9 cellular contexts compared by ENCODE assay signal in genomic region chr10:86970887-86971145, GRCh38. TPM values are rescaled to one million over a fixed set of nuclear protein-coding genes. Genes with fewer than 3 reads are reported as not detected.
A peak's percentile ranks its signal among the peaks of the same experiment; 100 is the strongest.
DNase-seq lines count a peak whose midpoint lies in the region; ATAC-seq, FAIRE-seq and TF ChIP-seq lines count a peak whose summit lies in the region.
"Had no signal": no experiment of that assay in that cellular context is flagged by ENCODE, and none has a peak within 500 bp of the region (broad histone marks: within the 10 kb centered on the region; RNA-seq: fewer than 3 reads in every experiment).

No MANE protein-coding gene starts in this region.

- peak overlapping the region; percentile 48 for H3K18ac ChIP-seq in H1 (ENCODE audit: extremely low read depth, low read length)

- H3K4me3 ChIP-seq in MG63 (peak overlapping the region; percentile 83), H1 (ENCODE audit: extremely low read depth in 1 of 4, insufficient read depth in 2 of 4, low read depth in 3 of 4, low read length in 4 of 4) (peak overlapping the region; percentile 34 to 68 (median 46)), Karpas-422 (ENCODE audit: low read length) (no peak overlapping the region)
- peak overlapping the region; percentile 78 for H3K4me3 ChIP-seq in naive thymus-derived CD4-positive, alpha-beta T cell (ENCODE audit: low read length)

- H3K27me3 ChIP-seq in MG63 (no peaks in the 10 kb centered on the region), H1 (replicated peaks in 1 of 4; ENCODE audit: control insufficient read depth in 3 of 4, extremely low read depth in 1 of 4, insufficient read depth in 3 of 4, low read length in 3 of 4) (peaks cover 1 to 20% (median 16%) of the 10 kb centered on the region in 4 experiments), Karpas-422 (ENCODE audit: low read length) (no peaks in the 10 kb centered on the region)
- H3K27me3 ChIP-seq in naive thymus-derived CD4-positive, alpha-beta T cell (ENCODE audit: control insufficient read depth in 2 of 2, insufficient read depth in 2 of 2, low read length in 2 of 2): no peaks in the 10 kb centered on the region

- H3K23ac ChIP-seq in H1 (ENCODE audit: insufficient read length): no peak overlapping the region

- H3K4me2 ChIP-seq in H1 (ENCODE audit: insufficient read depth in 1 of 2, low read depth in 2 of 2, low read length in 2 of 2): peak overlapping the region; percentile 68 to 75
- H3K4me2 ChIP-seq in Karpas-422 (ENCODE audit: low read depth, low read length, poor library complexity, severe bottlenecking): no peak overlapping the region

- no peak for TF ChIP-seq RAD21 in H1 (IDR thresholded peaks at IDR 0.05 in 1 of 2, conservative IDR thresholded peaks at IDR 0.05 in 1 of 2; ENCODE audit: low read depth in 2 of 2, low read length in 2 of 2)

- H2BK20ac ChIP-seq in H1 (ENCODE audit: low read length): no peak overlapping the region

- H2BK5ac ChIP-seq in H1 (ENCODE audit: low read depth, low read length): no peak overlapping the region

- H3K4ac ChIP-seq in H1 (replicated peaks; ENCODE audit: insufficient read length, low read depth, low read length): no peak overlapping the region

- no peak for FAIRE-seq in H1 (lab: Jason Lieb, UNC)

- no peak for ATAC-seq in naive thymus-derived CD4-positive, alpha-beta T cell
- ATAC-seq in GM18868 (IDR thresholded peaks at IDR 0.05; ENCODE audit: unreplicated experiment): no peak

- H3K14ac ChIP-seq in H1 (ENCODE audit: insufficient read length): no peak overlapping the region

- H3K23me2 ChIP-seq in H1 (ENCODE audit: low read depth, low read length): peaks cover 12% of the 10 kb centered on the region; the same call in 1 of the 2 replicates

- H2AK5ac ChIP-seq in H1 (ENCODE audit: low read depth, low read length): no peak overlapping the region

- peaks cover 0 to 2% (median 0%) of the 10 kb centered on the region in 11 donors for H3K9me3 Mint-ChIP-seq in naive thymus-derived CD4-positive, alpha-beta T cell

- H3K4me1 ChIP-seq in H1 (replicated peaks in 1 of 4; ENCODE audit: control insufficient read depth in 3 of 4, insufficient read depth in 4 of 4, low read length in 3 of 4): peaks cover 4 to 36% (median 29%) of the 10 kb centered on the region in 4 experiments
- peaks cover 12 to 42% of the 10 kb centered on the region in 2 donors for H3K4me1 ChIP-seq in naive thymus-derived CD4-positive, alpha-beta T cell (ENCODE audit: control insufficient read depth in 2 of 2, insufficient read depth in 2 of 2, low read length in 2 of 2)
- no peaks in the 10 kb centered on the region; the same call in none of the 2 replicates for H3K4me1 ChIP-seq in Karpas-422 (ENCODE audit: low read length)

- no peak for TF ChIP-seq EP300 in H1 (IDR thresholded peaks at IDR 0.05; ENCODE audit: borderline replicate concordance in 1 of 2, low read depth in 2 of 2, low read length in 2 of 2)

- H3K4me1 Mint-ChIP-seq in naive thymus-derived CD4-positive, alpha-beta T cell: peaks cover 25 to 53% (median 51%) of the 10 kb centered on the region in 7 donors

- intact Hi-C loops in naive thymus-derived CD4-positive, alpha-beta T cell (cut with micrococcal nuclease): loop anchor here (1.0 to 10.0 kb wide), 8 partner anchors 21 to 450 kb away; partner anchors contain the start of genes BMPR1A (in 1 of the 2), GLUD1 (in 1 of the 2), SHLD2 (in 1 of the 2) and WAPL (in 1 of the 2)

- 0 out of 2 replicates have a peak overlapping the region, but pooled peaks have one; percentile 13 for H2BK12ac ChIP-seq in H1 (ENCODE audit: low read depth, low read length)

- DNase-seq in AG20443 (ENCODE audit: low spot score) (peak; percentile 32), MG63 (no peak), H1 (ENCODE audit: low read depth in 1 of 2, low spot score in 2 of 2) (no peak), medulla oblongata (ENCODE audit: extremely low spot score) (no peak), Karpas-422 (no peak), NCI-H2171 treated with DMSO at 0.1 percent for 48 hours (lab: John Stamatoyannopoulos, UW) (no peak)
- no peak for DNase-seq in naive thymus-derived CD4-positive, alpha-beta T cell

- H3K79me2 ChIP-seq in H1 (ENCODE audit: control insufficient read depth in 1 of 2, insufficient read depth in 2 of 2, low read length in 2 of 2): no peaks in the 10 kb centered on the region
- no peaks in the 10 kb centered on the region for H3K79me2 ChIP-seq in Karpas-422 (ENCODE audit: low read length)

- no peaks in the 10 kb centered on the region for H3K9me2 ChIP-seq in Karpas-422 (replicated peaks; ENCODE audit: insufficient read depth, low read length)

- H3K27me3 Mint-ChIP-seq in naive thymus-derived CD4-positive, alpha-beta T cell: peaks cover 0 to 49% (median 0%) of the 10 kb centered on the region in 5 donors

- peak overlapping the region; percentile 6 for H4K91ac ChIP-seq in H1 (replicated peaks; ENCODE audit: insufficient read length, low read length)

- H3K79me1 ChIP-seq in H1 (ENCODE audit: low read depth, low read length): no peaks in the 10 kb centered on the region

- TF ChIP-seq POLR2A in H1 (IDR thresholded peaks at IDR 0.05; ENCODE audit: control extremely low read depth in 1 of 2, low read depth in 2 of 2, low read length in 2 of 2): no peak

- H4K5ac ChIP-seq in H1 (ENCODE audit: insufficient read length, low read depth, low read length): no peak overlapping the region

- no peaks in the 10 kb centered on the region for H3K36me3 Mint-ChIP-seq in naive thymus-derived CD4-positive, alpha-beta T cell

- POLR2A ChIA-PET in H1 (lab: Charles Lee; ENCODE audit: partially characterized antibody): interaction anchor here (0.8 to 3.2 kb wide), 12 partner anchors 9 to 122 kb away, joined by 3 to 14 read pairs (median 4); partner anchors contain the start of gene SNCG
- POLR2A ChIA-PET in naive thymus-derived CD4-positive, alpha-beta T cell (lab: Charles Lee): interaction anchor here (0.5 to 2.3 kb wide), 7 partner anchors 15 to 565 kb away, joined by 3 to 8 read pairs (median 4); partner anchors contain the start of genes GLUD1 and SHLD2

- peak overlapping the region; percentile 33 for H3K56ac ChIP-seq in H1 (replicated peaks; ENCODE audit: insufficient read length, low read depth, low read length)

- H3K9ac ChIP-seq in H1 (replicated peaks in 1 of 4; ENCODE audit: extremely low read depth in 1 of 4, low read depth in 3 of 4, low read length in 3 of 4) (peak overlapping the region in 2 of 4 experiments; percentile 20 to 33; a peak in 2 of 7 replicates), Karpas-422 (ENCODE audit: low read length) (no peak overlapping the region)

- H3K36me3 ChIP-seq in MG63 (peaks cover 18% of the 10 kb centered on the region), H1 (ENCODE audit: control insufficient read depth in 2 of 4, insufficient read depth in 4 of 4, low read length in 3 of 4) (no peaks in the 10 kb centered on the region), Karpas-422 (ENCODE audit: insufficient read depth, low read length) (no peaks in the 10 kb centered on the region)
- H3K36me3 ChIP-seq in naive thymus-derived CD4-positive, alpha-beta T cell (ENCODE audit: control insufficient read depth in 2 of 3, insufficient read depth in 3 of 3, low read length in 3 of 3): no peaks in the 10 kb centered on the region

- no peak for TF ChIP-seq CTCF in H1 (IDR thresholded peaks at IDR 0.05; ENCODE audit: control extremely low read depth in 1 of 3, insufficient read depth in 1 of 3, low read depth in 1 of 3, low read length in 3 of 3)

- H3K27ac Mint-ChIP-seq in naive thymus-derived CD4-positive, alpha-beta T cell: peak overlapping the region; percentile 77 to 96 (median 90)

- no peaks in the 10 kb centered on the region for H4K20me1 ChIP-seq in H1 (replicated peaks in 1 of 2; ENCODE audit: control insufficient read depth in 1 of 2, insufficient read depth in 2 of 2, low read length in 2 of 2)
- H4K20me1 ChIP-seq in Karpas-422 (ENCODE audit: insufficient read depth, low read depth, low read length): no peaks in the 10 kb centered on the region

- H3K9me3 ChIP-seq in MG63 (no peaks in the 10 kb centered on the region), H1 (ENCODE audit: insufficient read depth in 2 of 2, low read depth in 1 of 2, low read length in 1 of 2) (no peaks in the 10 kb centered on the region), Karpas-422 (ENCODE audit: low read length) (no peaks in the 10 kb centered on the region)
- no peaks in the 10 kb centered on the region for H3K9me3 ChIP-seq in naive thymus-derived CD4-positive, alpha-beta T cell (ENCODE audit: control insufficient read depth in 2 of 3, low read length in 3 of 3)

- H2AFZ ChIP-seq in H1 (ENCODE audit: low read length) (no peak overlapping the region; the same call in 1 of the 2 replicates), Karpas-422 (ENCODE audit: low read length) (no peak overlapping the region)

- WGBS in H1 (ENCODE audit: extremely low coverage in 1 of 2, insufficient coverage in 1 of 2, insufficient read length in 1 of 2, insufficient replicate concordance in 2 of 2, low coverage in 1 of 2, low lambda C conversion rate in 2 of 2, missing lambda C conversion rate in 1 of 2), 2 experiments: 3% methylated on average over 9 of the region's 14 CpGs; no CpG with 5 or more reads in 1 of the 2 experiments

- peak overlapping the region; percentile 73 to 88 (median 82) for H3K4me3 Mint-ChIP-seq in naive thymus-derived CD4-positive, alpha-beta T cell

- CTCF ChIA-PET in H1 (lab: Charles Lee; ENCODE audit: partially characterized antibody): interaction anchor here (0.8 to 22.5 kb wide), 5 partner anchors 10 to 87 kb away, joined by 3 to 975 read pairs (median 7); partner anchors contain the start of genes MMRN2 and SNCG
- CTCF ChIA-PET in naive thymus-derived CD4-positive, alpha-beta T cell (lab: Charles Lee): interaction anchor here (0.6 to 6.3 kb wide), 4 partner anchors 10 to 140 kb away, joined by 4 to 90 read pairs (median 4); partner anchors contain the start of gene SNCG

- peak overlapping the region; percentile 83 for H4K8ac ChIP-seq in H1 (ENCODE audit: extremely low read depth, insufficient read depth, low read length)

- H2BK120ac ChIP-seq in H1 (replicated peaks; ENCODE audit: low read depth, low read length): no peak overlapping the region

- no peak overlapping the region for H3K27ac ChIP-seq in H1 (ENCODE audit: low read depth, low read length)
- peak overlapping the region; percentile 91 for H3K27ac ChIP-seq in naive thymus-derived CD4-positive, alpha-beta T cell (ENCODE audit: low read depth, low read length)
- no peak overlapping the region for H3K27ac ChIP-seq in Karpas-422 (ENCODE audit: low read length)

- no peak overlapping the region for H2BK15ac ChIP-seq in H1 (ENCODE audit: low read length)

RNA-seq across cellular contexts. Expression of gene ADIRF, which starts 2.5 kb away (rescaled TPM):
- total RNA-seq in MG63 (2014; rRNA removed; shearing (Covaris generic); ENCODE audit: low replicate concordance): 165 and 212 TPM in 2 replicates
- total RNA-seq in H1 (2021; fragmentation: NEBNext Ultra II Directional; extraction: Animal tissue kit (Norgen Biotek cat#: 25700)): not detected in 2 replicates
- polyA plus RNA-seq in H1 (2011; rRNA removed): not detected in 2 replicates
- polyA plus RNA-seq in H1 (2011; cell fraction: cytosol; rRNA removed): not detected
- polyA plus RNA-seq in H1 (2011; cell fraction: nucleus; rRNA removed): not detected
- polyA plus RNA-seq in H1 (2012, experiment 1 of 2): not detected in 4 replicates
- polyA plus RNA-seq in H1 (2012, experiment 2 of 2): not detected
- 0.08 TPM for polyA plus RNA-seq in H1 (2013, experiment 1 of 2)
- polyA plus RNA-seq in H1 (2013, experiment 2 of 2): 0.20 TPM
- not detected in 2 replicates for polyA minus RNA-seq in H1 (2011; rRNA and poly(A)+ RNA removed)
- not detected for polyA minus RNA-seq in H1 (2011; cell fraction: cytosol; rRNA and poly(A)+ RNA removed)
- not detected for polyA minus RNA-seq in H1 (2011; cell fraction: nucleus; rRNA and poly(A)+ RNA removed)
- total RNA-seq in naive thymus-derived CD4-positive, alpha-beta T cell: under 1 TPM in 1 of 5 experiments, not detected in 4; 0.56 TPM
- under 1 TPM in 1 of 2 donors, not detected in 1; 0.64 TPM for polyA plus RNA-seq in naive thymus-derived CD4-positive, alpha-beta T cell
- not detected in 2 replicates for total RNA-seq in Karpas-422 (2014; rRNA removed; shearing (Covaris generic); ENCODE audit: low replicate concordance)
- total RNA-seq: SK-MEL-5 had no signal

RNA-seq across cellular contexts. Expression of gene SNCG, which starts 12.4 kb away (rescaled TPM):
- total RNA-seq in MG63 (2014; rRNA removed; shearing (Covaris generic); ENCODE audit: low replicate concordance): 6.2 and 7.6 TPM in 2 replicates
- 4.4 and 4.8 TPM in 2 replicates for total RNA-seq in H1 (2021; fragmentation: NEBNext Ultra II Directional; extraction: Animal tissue kit (Norgen Biotek cat#: 25700))
- polyA plus RNA-seq in H1 (2011; rRNA removed): 12.2 and 14.6 TPM in 2 replicates
- polyA plus RNA-seq in H1 (2011; cell fraction: cytosol; rRNA removed): 22.4 TPM
- polyA plus RNA-seq in H1 (2011; cell fraction: nucleus; rRNA removed): 13.2 TPM
- 6.8 to 14.9 TPM (median 10.7 TPM) in 4 replicates for polyA plus RNA-seq in H1 (2012, experiment 1 of 2)
- polyA plus RNA-seq in H1 (2012, experiment 2 of 2): 8.0 TPM
- 6.2 TPM for polyA plus RNA-seq in H1 (2013, experiment 1 of 2)
- 5.9 TPM for polyA plus RNA-seq in H1 (2013, experiment 2 of 2)
- 0.88 and 3.1 TPM in 2 replicates for polyA minus RNA-seq in H1 (2011; rRNA and poly(A)+ RNA removed)
- polyA minus RNA-seq in H1 (2011; cell fraction: cytosol; rRNA and poly(A)+ RNA removed): 3.0 TPM
- polyA minus RNA-seq in H1 (2011; cell fraction: nucleus; rRNA and poly(A)+ RNA removed): 4.1 TPM
- under 1 TPM in 1 of 5 experiments, not detected in 4; 0.45 TPM for total RNA-seq in naive thymus-derived CD4-positive, alpha-beta T cell
- polyA plus RNA-seq in naive thymus-derived CD4-positive, alpha-beta T cell: not detected
- not detected in 2 replicates for total RNA-seq in Karpas-422 (2014; rRNA removed; shearing (Covaris generic); ENCODE audit: low replicate concordance)
- total RNA-seq: SK-MEL-5 had no signal

RNA-seq across cellular contexts. Expression of gene MMRN2, which starts 13.4 kb away (rescaled TPM):
- total RNA-seq in MG63 (2014; rRNA removed; shearing (Covaris generic); ENCODE audit: low replicate concordance): 0.12 and 1.7 TPM in 2 replicates
- 0.96 and 1.2 TPM in 2 replicates for total RNA-seq in H1 (2021; fragmentation: NEBNext Ultra II Directional; extraction: Animal tissue kit (Norgen Biotek cat#: 25700))
- 1.1 and 1.2 TPM in 2 replicates for polyA plus RNA-seq in H1 (2011; rRNA removed)
- 3.0 TPM for polyA plus RNA-seq in H1 (2011; cell fraction: cytosol; rRNA removed)
- polyA plus RNA-seq in H1 (2011; cell fraction: nucleus; rRNA removed): 2.9 TPM
- 0.52 to 2.5 TPM (median 2.0 TPM) in 4 replicates for polyA plus RNA-seq in H1 (2012, experiment 1 of 2)
- polyA plus RNA-seq in H1 (2012, experiment 2 of 2): 0.93 TPM
- 2.1 TPM for polyA plus RNA-seq in H1 (2013, experiment 1 of 2)
- 1.8 TPM for polyA plus RNA-seq in H1 (2013, experiment 2 of 2)
- 2.3 and 2.7 TPM in 2 replicates for polyA minus RNA-seq in H1 (2011; rRNA and poly(A)+ RNA removed)
- polyA minus RNA-seq in H1 (2011; cell fraction: cytosol; rRNA and poly(A)+ RNA removed): 1.1 TPM
- 1.4 TPM for polyA minus RNA-seq in H1 (2011; cell fraction: nucleus; rRNA and poly(A)+ RNA removed)
- under 1 TPM in 2 of 5 experiments, not detected in 3; 0.50 to 0.86 TPM for total RNA-seq in naive thymus-derived CD4-positive, alpha-beta T cell
- polyA plus RNA-seq in naive thymus-derived CD4-positive, alpha-beta T cell: under 1 TPM; 0.18 to 0.34 TPM
- not detected in 2 replicates for total RNA-seq in Karpas-422 (2014; rRNA removed; shearing (Covaris generic); ENCODE audit: low replicate concordance)

RNA-seq across cellular contexts. Expression of gene FAM25A, which starts 49.3 kb away (rescaled TPM):
- 12.0 TPM in 1 of 2 replicates, not detected in the other for total RNA-seq in MG63 (2014; rRNA removed; shearing (Covaris generic); ENCODE audit: low replicate concordance)
- not detected in 2 replicates for total RNA-seq in H1 (2021; fragmentation: NEBNext Ultra II Directional; extraction: Animal tissue kit (Norgen Biotek cat#: 25700))
- polyA plus RNA-seq in H1 (2011; rRNA removed): not detected in 2 replicates
- polyA plus RNA-seq in H1 (2011; cell fraction: cytosol; rRNA removed): not detected
- not detected for polyA plus RNA-seq in H1 (2011; cell fraction: nucleus; rRNA removed)
- not detected in 4 replicates for polyA plus RNA-seq in H1 (2012, experiment 1 of 2)
- polyA plus RNA-seq in H1 (2012, experiment 2 of 2): not detected
- polyA plus RNA-seq in H1 (2013, experiment 1 of 2): not detected
- polyA plus RNA-seq in H1 (2013, experiment 2 of 2): not detected
- not detected in 2 replicates for polyA minus RNA-seq in H1 (2011; rRNA and poly(A)+ RNA removed)
- not detected for polyA minus RNA-seq in H1 (2011; cell fraction: cytosol; rRNA and poly(A)+ RNA removed)
- polyA minus RNA-seq in H1 (2011; cell fraction: nucleus; rRNA and poly(A)+ RNA removed): not detected
- not detected for total RNA-seq in naive thymus-derived CD4-positive, alpha-beta T cell
- polyA plus RNA-seq in naive thymus-derived CD4-positive, alpha-beta T cell: not detected
- total RNA-seq in Karpas-422 (2014; rRNA removed; shearing (Covaris generic); ENCODE audit: low replicate concordance): not detected in 2 replicates
- total RNA-seq: SK-MEL-5 had no signal

Comparison
In these comparisons a context has a peak if more than half of its experiments do, and no peak if none do; other contexts are left out.
1. RNA of gene ADIRF, which starts 2.5 kb away (total RNA-seq): 165 to 212 TPM in MG63; not detected in H1, 0.56 TPM in naive thymus-derived CD4-positive, alpha-beta T cell and not detected in Karpas-422; every median in the first group is over 100 times any median in the second.